Comparison of ENCODE assay signal across 1 cellular context in the genomic region with DNA sequence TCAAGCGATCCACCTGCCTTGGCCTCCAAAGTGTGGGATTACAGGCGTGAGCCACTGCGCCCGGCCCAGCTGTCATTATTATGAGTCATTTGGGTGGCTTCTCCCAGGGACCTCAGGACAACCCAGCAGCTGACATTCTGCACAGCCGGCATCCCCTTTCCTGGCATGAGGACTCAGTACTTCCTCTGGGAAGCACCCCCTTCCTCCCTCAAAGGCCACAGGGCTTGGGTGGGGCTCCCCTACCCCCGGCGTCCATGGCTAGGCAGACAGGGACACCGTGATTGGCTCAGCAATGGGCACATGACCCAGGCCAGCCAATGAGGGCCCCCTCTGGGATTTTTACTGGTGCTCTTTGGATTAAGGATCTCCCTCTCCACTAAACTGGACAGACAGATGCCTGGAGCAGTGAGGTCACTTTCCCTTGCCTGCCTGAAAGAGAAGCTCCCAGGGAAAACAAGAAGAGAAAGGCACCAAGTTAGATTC.
TF ChIP-seq lines count a peak whose summit lies in the region.

No MANE protein-coding gene starts in this region.

TF ChIP-seq in H1, 55 proteins besides CTCF, POLR2A, EP300 and RAD21:
- TF ChIP-seq, protein P1, sequence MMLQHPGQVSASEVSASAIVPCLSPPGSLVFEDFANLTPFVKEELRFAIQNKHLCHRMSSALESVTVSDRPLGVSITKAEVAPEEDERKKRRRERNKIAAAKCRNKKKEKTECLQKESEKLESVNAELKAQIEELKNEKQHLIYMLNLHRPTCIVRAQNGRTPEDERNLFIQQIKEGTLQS (IDR thresholded peaks at IDR 0.05; ENCODE audit: insufficient read depth, low read depth, low read length) = peak; percentile 43; the same call in 1 of the 2 replicates
- TF ChIP-seq GABPA (IDR thresholded peaks at IDR 0.05; ENCODE audit: borderline replicate concordance, insufficient read depth, low read length) = no peak
- no peak for TF ChIP-seq NRF1 (IDR thresholded peaks at IDR 0.05; ENCODE audit: low read depth, low read length)
- no peak for TF ChIP-seq RNF2 (IDR thresholded peaks at IDR 0.05; ENCODE audit: borderline replicate concordance, low read depth, low read length, missing control alignments, poor library complexity, severe bottlenecking)
- TF ChIP-seq SIRT6 (IDR thresholded peaks at IDR 0.05; ENCODE audit: low read length) = no peak
- TF ChIP-seq, protein P2, sequence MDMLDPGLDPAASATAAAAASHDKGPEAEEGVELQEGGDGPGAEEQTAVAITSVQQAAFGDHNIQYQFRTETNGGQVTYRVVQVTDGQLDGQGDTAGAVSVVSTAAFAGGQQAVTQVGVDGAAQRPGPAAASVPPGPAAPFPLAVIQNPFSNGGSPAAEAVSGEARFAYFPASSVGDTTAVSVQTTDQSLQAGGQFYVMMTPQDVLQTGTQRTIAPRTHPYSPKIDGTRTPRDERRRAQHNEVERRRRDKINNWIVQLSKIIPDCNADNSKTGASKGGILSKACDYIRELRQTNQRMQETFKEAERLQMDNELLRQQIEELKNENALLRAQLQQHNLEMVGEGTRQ (IDR thresholded peaks at IDR 0.05; ENCODE audit: low read length) = peak; percentile 76
